ENCODE assay signal across 14 cellular contexts in genomic region chr11:96079691-96080090, GRCh38.
"Had no signal": no experiment of that assay in that cellular context is flagged by ENCODE, and none has a peak within 500 bp of the region (broad histone marks: within the 10 kb centered on the region; RNA-seq: fewer than 3 reads in every experiment).

No MANE protein-coding gene starts in this region.

- H3K4me1 ChIP-seq: neural progenitor cell, pancreas had no signal

- DNase-seq: activated CD4-positive, CD25-positive, alpha-beta regulatory T cell; activated T-cell treated with anti-CD3 and anti-CD28 coated beads, Interleukin-2, amount 50 U/mL, for 4 hours; brain microvascular endothelial cell; cerebellar nuclear complex; dermis blood vessel endothelial cell; endodermal cell; erythroblast; left lung; pancreas; stimulated activated CD4-positive, alpha-beta T cell treated with anti-CD3 and anti-CD28 coated beads, Interleukin-4, amount 100 ng/mL, for 1 hour; stimulated activated CD8-positive, alpha-beta memory T cell treated with anti-CD3 and anti-CD28 coated beads, Interleukin-4, amount 100 ng/mL, for 48 hours; tibial artery had no signal

- H3K9me3 Mint-ChIP-seq: activated T-cell treated with anti-CD3 and anti-CD28 coated beads, Interleukin-2, amount 50 U/mL, for 4 hours; endodermal cell; neural progenitor cell had no signal

- H3K4me3 Mint-ChIP-seq: activated T-cell treated with anti-CD3 and anti-CD28 coated beads, Interleukin-2, amount 50 U/mL, for 4 hours; endodermal cell; memory B cell; neural progenitor cell had no signal

- H3K27ac ChIP-seq: brain microvascular endothelial cell, left lung, neural progenitor cell, pancreas, tibial artery had no signal

- H3K4me3 ChIP-seq: left lung, neural progenitor cell, pancreas, tibial artery had no signal

- H3K27me3 Mint-ChIP-seq: memory B cell had no signal

- H3K9me3 ChIP-seq: left lung, pancreas, tibial artery had no signal

- H3K27ac Mint-ChIP-seq: endodermal cell, memory B cell, neural progenitor cell had no signal

- H3K36me3 ChIP-seq: brain microvascular endothelial cell, left lung, neural progenitor cell, pancreas, tibial artery had no signal

- H3K27me3 ChIP-seq: brain microvascular endothelial cell, left lung, neural progenitor cell, pancreas, tibial artery had no signal
